ENCODE assay signal across 1 cellular context in genomic region chr19:5585461-5586299, GRCh38.
TF ChIP-seq lines count a peak whose summit lies in the region.

No MANE protein-coding gene starts in this region.

TF ChIP-seq in SK-N-SH, 30 proteins besides CTCF, POLR2A, EP300 and RAD21 (continued from another document):
- no peak for TF ChIP-seq TCF12 (IDR thresholded peaks at IDR 0.05)
- TF ChIP-seq GABPA (IDR thresholded peaks at IDR 0.05; ENCODE audit: low read depth), result no peak
- TF ChIP-seq POLR2AphosphoS5 (IDR thresholded peaks at IDR 0.05; ENCODE audit: low read depth, low read length), result no peak
- no peak for TF ChIP-seq SMC3 (IDR thresholded peaks at IDR 0.05; ENCODE audit: low read depth, low read length)
- TF ChIP-seq JUND (IDR thresholded peaks at IDR 0.05), result no peak
- no peak for TF ChIP-seq TEAD4 (IDR thresholded peaks at IDR 0.05; ENCODE audit: borderline replicate concordance, insufficient read depth)
- no peak for TF ChIP-seq GATA2 (CRISPR knock-in tag; IDR thresholded peaks at IDR 0.05)
- no peak for TF ChIP-seq RXRA (IDR thresholded peaks at IDR 0.05; ENCODE audit: borderline replicate concordance, low read depth)
